26 cellular contexts compared by ENCODE assay signal in the genomic region with DNA sequence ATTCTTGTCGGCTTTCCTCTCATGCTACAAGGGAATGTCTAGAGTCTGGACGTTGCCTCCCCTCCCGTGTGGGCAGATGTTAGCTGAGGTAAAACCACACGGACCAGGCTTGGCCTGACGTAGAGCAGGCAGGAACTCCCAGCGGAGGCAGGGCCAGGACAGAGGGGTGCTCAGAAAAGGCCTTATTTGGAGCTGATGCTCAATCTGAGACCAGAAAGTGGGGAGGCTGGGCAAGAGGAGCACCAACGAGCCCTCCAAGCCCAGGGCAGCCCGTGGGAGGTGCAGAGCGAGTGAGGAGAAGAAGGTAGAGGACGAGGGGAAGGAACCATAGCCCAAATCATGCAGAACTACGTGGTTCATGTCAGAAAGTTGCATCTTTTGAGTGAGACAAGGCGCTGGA. TPM values are rescaled to one million over a fixed set of nuclear protein-coding genes. Genes with fewer than 3 reads are reported as not detected.
A peak's percentile ranks its signal among the peaks of the same experiment; 100 is the strongest.
DNase-seq lines count a peak whose midpoint lies in the region; ATAC-seq and TF ChIP-seq lines count a peak whose summit lies in the region.
"Had no signal": no experiment of that assay in that cellular context is flagged by ENCODE, and none has a peak within 500 bp of the region (broad histone marks: within the 10 kb centered on the region; RNA-seq: fewer than 3 reads in every experiment).

No MANE protein-coding gene starts in this region.

- no peak overlapping the region for H3K4me3 ChIP-seq in coronary artery
- H3K4me3 ChIP-seq: ascending aorta, dorsolateral prefrontal cortex, GM23248, skin epidermis had no signal

- peak; percentile 65 for ATAC-seq in GM18502 (IDR thresholded peaks at IDR 0.05; ENCODE audit: poor library complexity, unreplicated experiment)
- ATAC-seq in HG02798 (IDR thresholded peaks at IDR 0.05; ENCODE audit: poor library complexity, unreplicated experiment) = peak; percentile 57
- ATAC-seq in sciatic nerve = no peak
- ATAC-seq: activated naive CD4-positive, alpha-beta T cell treated with anti-CD3 and anti-CD28 coated beads, Interleukin-2, amount 50 U/mL, for 72 hours; left cardiac atrium; T-helper 17 cell had no signal

- DNase-seq in coronary artery (ENCODE audit: low spot score) (peak; percentile 62), sciatic nerve (ENCODE audit: low spot score) (peak; percentile 40), NCI-H1048 (lab: John Stamatoyannopoulos, UW) (no peak)
- DNase-seq in activated CD4-positive, alpha-beta T cell treated with anti-CD3 and anti-CD28 coated beads, Interleukin-2, amount 50 U/mL, for 1 hour = no peak
- DNase-seq in activated effector memory CD4-positive, alpha-beta T cell treated with Interleukin-2 at 50 U/mL for 16 hours = no peak
- DNase-seq: activated CD4-positive, alpha-beta T cell treated with anti-CD3 and anti-CD28 coated beads for 4 hours; central memory CD4-positive, alpha-beta T cell; glutamatergic neuron; GM23248; KBM-7; left cardiac atrium; mesenchymal stem cell; NCI-H510A treated with DMSO at 0.1 percent for 48 hours; stimulated activated CD4-positive, alpha-beta T cell treated with anti-CD3 and anti-CD28 coated beads, Interleukin-1b, Interleukin-23, amount 100 ng/mL, for 48 hours; T-helper 17 cell had no signal

- H3K27ac ChIP-seq in coronary artery = no peak overlapping the region
- H3K27ac ChIP-seq: ascending aorta, dorsolateral prefrontal cortex, GM23248, skin epidermis had no signal

- TF ChIP-seq CTCF in coronary artery (IDR thresholded peaks at IDR 0.05) = no peak

- intact Hi-C loops in sciatic nerve (cut with DNase I) = no loop called here

RNA-seq across cellular contexts. Expression of gene TEX51, which starts 9.0 kb away (rescaled TPM):
- not detected for total RNA-seq in sciatic nerve
- total RNA-seq: activated naive CD4-positive, alpha-beta T cell treated with anti-CD3 and anti-CD28 coated beads, Interleukin-2, amount 50 U/mL, for 72 hours; activated T-helper 1 cell treated with anti-CD3 and anti-CD28 coated beads, Interleukin-12 subunit alpha, Interleukin-12 subunit beta, Interleukin-2, Interleukin-4 antibody, amounts not matched to agents 30 ng/mL and 10 ng/mL and 1 ng/mL, durations not matched to agents 14 hours and 24 hours and 36 hours; ascending aorta; Daoy; dorsolateral prefrontal cortex; GM23248; left cardiac atrium; pulmonary artery endothelial cell; SK-MEL-5; T-helper 17 cell; temporal lobe had no signal

Comparison
In these comparisons a context has a peak if more than half of its experiments do, and no peak if none do; other contexts are left out.
1. DNase-seq: peak in coronary artery (single experiment) and sciatic nerve (single experiment); none in activated CD4-positive, alpha-beta T cell treated with anti-CD3 and anti-CD28 coated beads, Interleukin-2, amount 50 U/mL, for 1 hour (single experiment), NCI-H1048 (single experiment) and activated effector memory CD4-positive, alpha-beta T cell treated with Interleukin-2 at 50 U/mL for 16 hours (single experiment).